16 cellular contexts compared by ENCODE assay signal in the genomic region with DNA sequence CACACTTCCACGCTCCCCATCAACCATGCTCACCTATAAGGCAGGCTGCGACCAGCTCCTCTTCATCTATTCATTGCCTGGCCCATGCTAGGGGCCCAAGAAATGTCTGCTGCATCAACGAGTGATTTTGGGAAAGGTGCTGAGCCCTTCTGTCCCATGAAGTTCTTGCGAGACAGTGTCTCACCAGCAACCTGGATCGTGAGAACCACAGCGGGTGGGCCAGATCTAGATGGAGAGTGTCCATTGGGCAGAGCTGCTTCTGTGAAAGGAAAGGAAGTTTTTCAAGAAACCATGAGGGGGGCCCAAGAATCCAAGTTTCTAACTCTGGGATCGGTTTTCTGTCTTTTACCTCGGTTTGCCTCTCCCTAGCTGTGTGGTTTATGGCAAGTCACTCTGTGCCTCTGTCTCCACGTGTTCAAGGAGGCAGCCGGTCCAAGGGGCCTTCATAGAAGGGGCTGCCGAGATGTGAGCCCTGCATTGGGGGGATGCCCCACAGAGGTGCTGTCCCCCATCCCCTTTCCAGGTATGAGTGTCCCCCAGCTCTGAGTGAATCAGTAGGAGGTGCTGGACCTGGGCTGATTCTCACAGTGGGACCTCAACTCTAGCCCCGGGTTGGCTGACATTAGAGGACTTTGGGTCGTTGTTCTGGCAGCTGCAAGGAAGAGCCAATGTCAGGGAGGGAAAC. TPM values are rescaled to one million over a fixed set of nuclear protein-coding genes. Genes with fewer than 3 reads are reported as not detected.
DNase-seq lines count a peak whose midpoint lies in the region; ATAC-seq, FAIRE-seq and TF ChIP-seq lines count a peak whose summit lies in the region.
"Had no signal": no experiment of that assay in that cellular context is flagged by ENCODE, and none has a peak within 500 bp of the region (broad histone marks: within the 10 kb centered on the region; RNA-seq: fewer than 3 reads in every experiment).

No MANE protein-coding gene starts in this region.

- no TSS peak for BruUV-seq in Panc1 (replicated peaks; lab: Mats Ljungman, UMichigan)

- DNase-seq in activated T-cell treated with anti-CD3 and anti-CD28 coated beads, Interleukin-2, amount 50 U/mL, for 24 hours: peak; percentile 5
- no peak for DNase-seq in activated T-cell treated with anti-CD3 and anti-CD28 coated beads, Interleukin-2, amount 50 U/mL, for 4 hours
- DNase-seq in Panc1 (ENCODE audit: low read depth, low spot score) (no peak), kidney (peak; percentile 37), sciatic nerve (ENCODE audit: low spot score) (peak; percentile 47), erythroblast (lab: John Stamatoyannopoulos, UW) (no peak), HuH-7.5 (ENCODE audit: low spot score) (no peak)
- DNase-seq in central memory CD4-positive, alpha-beta T cell: no peak
- DNase-seq: C1 segment of cervical spinal cord, DND-41, NCI-H1105 treated with DMSO at 0.1 percent for 48 hours, NCI-H1694 treated with DMSO at 0.1 percent for 48 hours, NCI-H2107, NCI-H2227 treated with DMSO at 0.1 percent for 48 hours, NCI-H524 had no signal

- no peak for ATAC-seq in activated T-cell treated with anti-CD3 and anti-CD28 coated beads, Interleukin-2, amount 50 U/mL, for 4 hours
- ATAC-seq in Panc1 (no peak), sciatic nerve (no peak)

- CTCF ChIA-PET in Panc1 (lab: Charles Lee): interaction anchor here (1.1 kb wide), 1 partner anchor 11 kb away, joined by 3 read pairs; no protein-coding TSS in a partner anchor

- no peak overlapping the region for H3K9ac ChIP-seq in kidney (ENCODE audit: low read length in 2 of 2)

- H3K36me3 ChIP-seq in Panc1 (ENCODE audit: control insufficient read depth, insufficient read depth, low read length) (no peaks in the 10 kb centered on the region), kidney (ENCODE audit: control insufficient read depth in 1 of 2, insufficient read depth in 2 of 2, low read length in 2 of 2) (no peaks in the 10 kb centered on the region)

- H3K27ac ChIP-seq in Panc1 (ENCODE audit: low read length) (peak overlapping the region; percentile 89), kidney (ENCODE audit: low read depth in 2 of 2, low read length in 2 of 2) (no peak overlapping the region)

- H3K9me3 Mint-ChIP-seq in activated T-cell treated with anti-CD3 and anti-CD28 coated beads, Interleukin-2, amount 50 U/mL, for 24 hours: no peaks in the 10 kb centered on the region
- no peaks in the 10 kb centered on the region for H3K9me3 Mint-ChIP-seq in activated T-cell treated with anti-CD3 and anti-CD28 coated beads, Interleukin-2, amount 50 U/mL, for 4 hours

- peaks cover 24% of the 10 kb centered on the region for H3K4me1 Mint-ChIP-seq in activated T-cell treated with anti-CD3 and anti-CD28 coated beads, Interleukin-2, amount 50 U/mL, for 24 hours (ENCODE audit: low read depth)
- peaks cover 18% of the 10 kb centered on the region for H3K4me1 Mint-ChIP-seq in activated T-cell treated with anti-CD3 and anti-CD28 coated beads, Interleukin-2, amount 50 U/mL, for 4 hours (ENCODE audit: low read depth)

- no peak for TF ChIP-seq CTCF in Panc1 (IDR thresholded peaks at IDR 0.05)
- TF ChIP-seq CTCF in kidney (IDR thresholded peaks at IDR 0.05; ENCODE audit: borderline replicate concordance, extremely low read depth, insufficient read depth): no peak

- H3K27ac Mint-ChIP-seq in activated T-cell treated with anti-CD3 and anti-CD28 coated beads, Interleukin-2, amount 50 U/mL, for 24 hours: no peak overlapping the region

- peaks cover 27% of the 10 kb centered on the region for H3K27me3 Mint-ChIP-seq in activated T-cell treated with anti-CD3 and anti-CD28 coated beads, Interleukin-2, amount 50 U/mL, for 24 hours
- peaks cover 3% of the 10 kb centered on the region for H3K27me3 Mint-ChIP-seq in activated T-cell treated with anti-CD3 and anti-CD28 coated beads, Interleukin-2, amount 50 U/mL, for 4 hours (ENCODE audit: low read depth)

- in situ Hi-C loops in Panc1 (cut with HindIII; ENCODE audit: low pct_unique_long_range_greater_than_20kb, low sequenced_read_pairs): no loop called here

- H3K4me1 ChIP-seq in Panc1 (ENCODE audit: control insufficient read depth, insufficient read depth, low read length) (peaks cover 52% of the 10 kb centered on the region), kidney (ENCODE audit: control insufficient read depth in 1 of 2, insufficient read depth in 1 of 2, low read depth in 1 of 2, low read length in 2 of 2) (peaks cover 0 to 2% of the 10 kb centered on the region in 2 donors)

- no peak overlapping the region for H3K4me3 ChIP-seq in Panc1 (ENCODE audit: low read depth in 2 of 2, low read length in 2 of 2)
- H3K4me3 ChIP-seq in kidney (ENCODE audit: low read length in 2 of 2): no peak overlapping the region

- intact Hi-C loops in Panc1 (cut with micrococcal nuclease; ENCODE audit: unreplicated experiment) (no loop called here), kidney (cut with DNase I) (no loop called here), sciatic nerve (cut with DNase I) (no loop called here)

- no peak overlapping the region for H3K4me3 Mint-ChIP-seq in activated T-cell treated with anti-CD3 and anti-CD28 coated beads, Interleukin-2, amount 50 U/mL, for 24 hours
- no peak overlapping the region for H3K4me3 Mint-ChIP-seq in activated T-cell treated with anti-CD3 and anti-CD28 coated beads, Interleukin-2, amount 50 U/mL, for 4 hours

- no peak for FAIRE-seq in kidney (lab: Jason Lieb, UNC)
- FAIRE-seq: G401.6 had no signal

- H3K9me3 ChIP-seq in Panc1 (ENCODE audit: control insufficient read depth, insufficient read depth, low read depth, low read length): no peaks in the 10 kb centered on the region
- H3K9me3 ChIP-seq in kidney (ENCODE audit: control insufficient read depth in 1 of 2, low read length in 2 of 2): no peaks in the 10 kb centered on the region

- no peaks in the 10 kb centered on the region for H3K27me3 ChIP-seq in Panc1 (ENCODE audit: control insufficient read depth, insufficient read depth, low read length)

- no peak for TF ChIP-seq POLR2A in erythroblast (IDR thresholded peaks at IDR 0.05; ENCODE audit: low read length)

- no peaks in the 10 kb centered on the region for H3K36me3 Mint-ChIP-seq in activated T-cell treated with anti-CD3 and anti-CD28 coated beads, Interleukin-2, amount 50 U/mL, for 24 hours (ENCODE audit: low read depth)
- H3K36me3 Mint-ChIP-seq in activated T-cell treated with anti-CD3 and anti-CD28 coated beads, Interleukin-2, amount 50 U/mL, for 4 hours (ENCODE audit: insufficient read depth): no peaks in the 10 kb centered on the region

- POLR2A ChIA-PET in Panc1 (lab: Charles Lee): interaction anchor here (0.6 kb wide), 2 partner anchors 61 to 130 kb away, joined by 5 to 8 read pairs; no protein-coding TSS in a partner anchor

RNA-seq across cellular contexts. Expression of gene PADI1, which starts 8.3 kb away (rescaled TPM):
- total RNA-seq in activated T-cell treated with anti-CD3 and anti-CD28 coated beads, Interleukin-2, amount 50 U/mL, for 4 hours: not detected
- total RNA-seq in Panc1 (2021; ENCODE audit: unreplicated experiment) (2.3 TPM), kidney (1.3 TPM), sciatic nerve (not detected)
- polyA plus RNA-seq in Panc1 (2012; ENCODE audit: insufficient read length): 2.6 TPM
- polyA plus RNA-seq in kidney (ENCODE audit: insufficient read depth, low read depth, low replicate concordance): not detected

RNA-seq across cellular contexts. Expression of gene PADI3, which starts 52.3 kb away (rescaled TPM):
- total RNA-seq in activated T-cell treated with anti-CD3 and anti-CD28 coated beads, Interleukin-2, amount 50 U/mL, for 4 hours: not detected
- total RNA-seq in Panc1 (2021; ENCODE audit: unreplicated experiment) (3.4 TPM), kidney (not detected), sciatic nerve (not detected)
- polyA plus RNA-seq in Panc1 (2012; ENCODE audit: insufficient read length): 4.4 TPM
- polyA plus RNA-seq in kidney (ENCODE audit: insufficient read depth, low read depth, low replicate concordance): not detected

Comparison
In these comparisons a context has a peak if more than half of its experiments do, and no peak if none do; other contexts are left out.
1. DNase-seq: peak in activated T-cell treated with anti-CD3 and anti-CD28 coated beads, Interleukin-2, amount 50 U/mL, for 24 hours (single experiment), kidney (single experiment) and sciatic nerve (single experiment); none in activated T-cell treated with anti-CD3 and anti-CD28 coated beads, Interleukin-2, amount 50 U/mL, for 4 hours (single experiment), Panc1 (single experiment), central memory CD4-positive, alpha-beta T cell (single experiment), erythroblast (0 of 2) and HuH-7.5 (single experiment).